8 cellular contexts compared by ENCODE assay signal in the genomic region with DNA sequence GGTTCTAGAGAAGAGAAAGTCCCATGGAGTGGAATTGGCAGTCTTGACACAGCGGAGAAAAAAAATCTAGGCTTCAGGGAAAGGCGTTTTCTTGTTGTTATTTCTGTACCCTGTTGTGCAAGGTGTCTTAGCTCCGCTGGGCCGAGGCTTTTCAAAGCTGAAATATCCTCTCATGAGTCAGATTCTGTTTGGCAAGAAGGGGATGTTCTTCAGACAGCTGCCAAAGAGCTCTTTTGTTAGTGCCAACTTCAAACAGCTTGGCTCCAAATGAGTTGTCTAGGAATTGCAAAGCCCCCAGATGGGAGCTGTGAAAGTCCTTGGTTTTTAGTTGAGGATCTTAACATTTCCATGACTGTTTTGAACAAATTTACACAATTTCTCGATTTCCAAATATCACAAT. TPM values are rescaled to one million over a fixed set of nuclear protein-coding genes. Genes with fewer than 3 reads are reported as not detected.
A peak's percentile ranks its signal among the peaks of the same experiment; 100 is the strongest.
DNase-seq lines count a peak whose midpoint lies in the region; ATAC-seq and TF ChIP-seq lines count a peak whose summit lies in the region.

No MANE protein-coding gene starts in this region.

- H3K4me3 Mint-ChIP-seq in activated naive CD8-positive, alpha-beta T cell treated with anti-CD3 and anti-CD28 coated beads for 36 hours: peak overlapping the region; percentile 29
- H3K4me3 Mint-ChIP-seq in endothelial cell (ENCODE audit: unreplicated experiment): no peak overlapping the region

- peaks cover 26% of the 10 kb centered on the region for H3K36me3 Mint-ChIP-seq in activated naive CD8-positive, alpha-beta T cell treated with anti-CD3 and anti-CD28 coated beads for 36 hours
- H3K36me3 Mint-ChIP-seq in endothelial cell (ENCODE audit: low read depth, unreplicated experiment): peaks cover 15% of the 10 kb centered on the region

- H3K4me3 ChIP-seq in AG09309 (ENCODE audit: control insufficient read depth, low read depth, low read length): no peak overlapping the region
- peak overlapping the region; percentile 92 for H3K4me3 ChIP-seq in right cardiac atrium (ENCODE audit: low read length)
- H3K4me3 ChIP-seq in sigmoid colon: no peak overlapping the region

- intact Hi-C loops in right cardiac atrium (cut with DNase I): no loop called here
- intact Hi-C loops in sigmoid colon (cut with DNase I): no loop called here

- H3K27ac ChIP-seq in right cardiac atrium (ENCODE audit: low read length): peak overlapping the region; percentile 21
- H3K27ac ChIP-seq in sigmoid colon: peak overlapping the region; percentile 35 to 66 (median 47)

- H3K4me1 Mint-ChIP-seq in activated naive CD8-positive, alpha-beta T cell treated with anti-CD3 and anti-CD28 coated beads for 36 hours: peaks cover 42% of the 10 kb centered on the region
- H3K4me1 Mint-ChIP-seq in endothelial cell (ENCODE audit: unreplicated experiment): peaks cover 4% of the 10 kb centered on the region

- TF ChIP-seq POLR2A in sigmoid colon (IDR thresholded peaks at IDR 0.05): no peak

- H3K27me3 Mint-ChIP-seq in activated naive CD8-positive, alpha-beta T cell treated with anti-CD3 and anti-CD28 coated beads for 36 hours: no peaks in the 10 kb centered on the region
- H3K27me3 Mint-ChIP-seq in endothelial cell (ENCODE audit: unreplicated experiment): peaks cover 2% of the 10 kb centered on the region

- peak; percentile 36 to 52 for ATAC-seq in right cardiac atrium
- no peak for ATAC-seq in GM21367 (IDR thresholded peaks at IDR 0.05; ENCODE audit: unreplicated experiment)

- no peak overlapping the region for H3K27ac Mint-ChIP-seq in activated naive CD8-positive, alpha-beta T cell treated with anti-CD3 and anti-CD28 coated beads for 36 hours
- H3K27ac Mint-ChIP-seq in endothelial cell (ENCODE audit: unreplicated experiment): no peak overlapping the region

- 32% methylated on average over 5 of the region's 5 CpGs for WGBS in right cardiac atrium
- 14 to 55% methylated on average over 5 of the region's 5 CpGs for WGBS in sigmoid colon, 2 donors

- no peaks in the 10 kb centered on the region for H3K27me3 ChIP-seq in right cardiac atrium (ENCODE audit: control insufficient read depth, insufficient read depth)
- H3K27me3 ChIP-seq in sigmoid colon: no peaks in the 10 kb centered on the region

- no peak for TF ChIP-seq EP300 in sigmoid colon (IDR thresholded peaks at IDR 0.05)

- peak; percentile 87 for DNase-seq in AG09309 (ENCODE audit: low read depth)
- peak; percentile 79 for DNase-seq in HPDE6-E6E7 (ENCODE audit: extremely low spot score)
- DNase-seq in activated naive CD8-positive, alpha-beta T cell treated with anti-CD3 and anti-CD28 coated beads for 36 hours: no peak
- peak in 2 of 3 donors; percentile 64 to 71 for DNase-seq in right cardiac atrium
- peak; percentile 82 for DNase-seq in sigmoid colon
- DNase-seq in endothelial cell (ENCODE audit: low spot score): no peak
- DNase-seq in NCI-H774 (lab: John Stamatoyannopoulos, UW): no peak

- no peaks in the 10 kb centered on the region for H3K4me1 ChIP-seq in right cardiac atrium (ENCODE audit: control insufficient read depth, insufficient read depth, low read length)
- peaks cover 0 to 31% (median 26%) of the 10 kb centered on the region in 4 donors for H3K4me1 ChIP-seq in sigmoid colon

- TF ChIP-seq CTCF in AG09309 (IDR thresholded peaks at IDR 0.05; ENCODE audit: control insufficient read depth, insufficient read depth, low read depth, low read length, missing control alignments): no peak
- TF ChIP-seq CTCF in sigmoid colon (IDR thresholded peaks at IDR 0.05): no peak
- no peak for TF ChIP-seq CTCF in endothelial cell (IDR thresholded peaks at IDR 0.05; ENCODE audit: unreplicated experiment)

- H3K36me3 ChIP-seq in sigmoid colon: peaks cover 0 to 31% (median 11%) of the 10 kb centered on the region in 4 donors

- no peaks in the 10 kb centered on the region for H3K9me3 Mint-ChIP-seq in activated naive CD8-positive, alpha-beta T cell treated with anti-CD3 and anti-CD28 coated beads for 36 hours
- H3K9me3 Mint-ChIP-seq in endothelial cell (ENCODE audit: unreplicated experiment): no peaks in the 10 kb centered on the region

- no peaks in the 10 kb centered on the region for H3K9me3 ChIP-seq in right cardiac atrium (ENCODE audit: control insufficient read depth, low read length)
- H3K9me3 ChIP-seq in sigmoid colon: no peaks in the 10 kb centered on the region

RNA-seq across cellular contexts. Expression of a gene that starts 2.3 kb away (rescaled TPM):
- total RNA-seq in activated naive CD8-positive, alpha-beta T cell treated with anti-CD3 and anti-CD28 coated beads for 36 hours: 10 to 100 TPM; 55.9 to 58.9 TPM
- total RNA-seq in right cardiac atrium: 10 to 100 TPM; 75.2 to 99.0 (median 80.7) TPM
- 115 TPM for polyA plus RNA-seq in right cardiac atrium
- total RNA-seq in sigmoid colon: 10 to 100 TPM; 26.3 to 42.1 (median 36.2) TPM
- 10 to 100 TPM; 39.6 to 57.8 (median 43.9) TPM for polyA plus RNA-seq in sigmoid colon
- 29.1 TPM for total RNA-seq in endothelial cell (ENCODE audit: unreplicated experiment)

RNA-seq across cellular contexts. Expression of a gene that starts 45.6 kb away (rescaled TPM):
- not detected for total RNA-seq in activated naive CD8-positive, alpha-beta T cell treated with anti-CD3 and anti-CD28 coated beads for 36 hours
- total RNA-seq in right cardiac atrium (under 1 TPM; 0.11 to 0.77 (median 0.39) TPM), sigmoid colon (under 1 TPM in 1 of 4 donors, not detected in 3; 0.16 TPM), endothelial cell (ENCODE audit: unreplicated experiment) (0.13 TPM)
- polyA plus RNA-seq in right cardiac atrium (0.05 TPM), sigmoid colon (under 1 TPM in 1 of 3 donors, not detected in 2; 0.04 TPM)

RNA-seq across cellular contexts. Expression of a gene that starts 57.8 kb away (rescaled TPM):
- 10 to 100 TPM; 34.7 to 35.2 TPM for total RNA-seq in activated naive CD8-positive, alpha-beta T cell treated with anti-CD3 and anti-CD28 coated beads for 36 hours
- total RNA-seq in right cardiac atrium (1 to 10 TPM; 6.5 to 8.4 (median 7.0) TPM), sigmoid colon (1 to 10 TPM; 4.6 to 8.0 (median 6.4) TPM), endothelial cell (ENCODE audit: unreplicated experiment) (8.2 TPM)
- polyA plus RNA-seq in right cardiac atrium (2.9 TPM), sigmoid colon (1 to 10 TPM; 1.8 to 5.6 (median 2.5) TPM)

RNA-seq across cellular contexts. Expression of a gene that starts 57.9 kb away (rescaled TPM):
- total RNA-seq in activated naive CD8-positive, alpha-beta T cell treated with anti-CD3 and anti-CD28 coated beads for 36 hours: 10 to 100 TPM; 33.1 to 34.1 TPM
- total RNA-seq in right cardiac atrium (10 to 100 TPM in 1 of 4 donors, 1 to 10 TPM in 3; 8.9 to 11.0 (median 9.5) TPM), sigmoid colon (10 to 100 TPM in 1 of 4 donors, 1 to 10 TPM in 3; 6.1 to 12.7 (median 8.4) TPM), endothelial cell (ENCODE audit: unreplicated experiment) (11.8 TPM)
- polyA plus RNA-seq in right cardiac atrium (7.6 TPM), sigmoid colon (10 to 100 TPM in 1 of 3 donors, 1 to 10 TPM in 2; 6.0 to 11.6 (median 7.8) TPM)

Comparison
In these comparisons a context has a peak if more than half of its experiments do, and no peak if none do; other contexts are left out.
1. DNase-seq: peak in AG09309 (single experiment), HPDE6-E6E7 (single experiment), right cardiac atrium (2 of 3) and sigmoid colon (single experiment); none in activated naive CD8-positive, alpha-beta T cell treated with anti-CD3 and anti-CD28 coated beads for 36 hours (single experiment), endothelial cell (single experiment) and NCI-H774 (single experiment).